ENCODE assay signal across 1 cellular context in the genomic region with DNA sequence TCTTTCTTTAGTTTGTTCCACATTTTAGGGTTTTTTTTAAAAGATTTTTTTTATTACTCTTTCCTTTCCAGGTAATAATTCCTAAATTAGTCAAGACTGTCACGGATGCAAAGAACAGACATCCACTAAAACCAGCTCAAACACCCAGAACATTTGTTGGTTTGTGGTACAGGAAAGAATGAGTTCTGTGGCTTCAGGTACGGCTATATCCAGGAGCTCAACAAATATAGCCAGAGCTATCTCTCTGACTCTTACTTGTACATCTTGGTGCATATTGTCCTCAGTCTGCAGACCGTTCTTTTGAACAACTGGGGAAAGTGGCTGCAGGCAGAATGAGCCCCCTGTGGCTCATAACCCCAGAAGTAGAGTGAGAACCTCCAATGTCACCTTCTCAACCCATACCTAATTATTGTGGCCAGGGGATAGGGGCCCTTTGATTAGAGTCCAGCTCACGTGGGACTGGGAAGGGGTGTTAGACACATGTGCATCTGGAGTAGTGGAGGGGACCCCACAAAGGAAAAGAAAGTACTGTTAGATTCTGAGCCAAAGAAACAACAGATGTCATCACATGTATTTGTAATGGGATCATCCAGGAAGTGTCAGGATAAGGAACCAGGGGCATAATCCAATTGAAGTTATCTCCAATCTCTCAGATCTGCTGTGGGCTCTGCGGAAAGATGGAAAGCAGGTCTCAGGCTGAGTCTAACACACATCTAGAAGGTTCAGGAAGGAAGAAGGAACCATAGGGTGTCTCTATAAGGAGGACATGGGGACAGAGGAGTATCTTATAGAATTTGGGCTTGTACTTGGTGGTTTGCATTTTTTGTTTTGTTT.
TF ChIP-seq lines count a peak whose summit lies in the region.

No MANE protein-coding gene starts in this region.

TF ChIP-seq in IMR-90, 13 proteins besides CTCF, POLR2A, EP300 and RAD21:
- no peak for TF ChIP-seq ELK1 (IDR thresholded peaks at IDR 0.05; ENCODE audit: borderline replicate concordance, low read depth, low read length)
- TF ChIP-seq MAFK (IDR thresholded peaks at IDR 0.05; ENCODE audit: low read depth, low read length) = no peak
- TF ChIP-seq RFX5 (IDR thresholded peaks at IDR 0.05; ENCODE audit: low read depth, low read length) = no peak
- TF ChIP-seq CEBPB (IDR thresholded peaks at IDR 0.05; ENCODE audit: low read depth, low read length) = no peak
- TF ChIP-seq NFE2L2 (IDR thresholded peaks at IDR 0.05; ENCODE audit: low read depth, low read length) = no peak
- TF ChIP-seq MXI1 (IDR thresholded peaks at IDR 0.05; ENCODE audit: borderline replicate concordance, low read depth, low read length) = no peak
- no peak for TF ChIP-seq RCOR1 (IDR thresholded peaks at IDR 0.05; ENCODE audit: insufficient replicate concordance, low read length)
- TF ChIP-seq CHD1 (IDR thresholded peaks at IDR 0.05; ENCODE audit: low read depth, low read length) = no peak
- no peak for TF ChIP-seq FOS (IDR thresholded peaks at IDR 0.05; ENCODE audit: low read depth, low read length)
- no peak for TF ChIP-seq SMC3 (IDR thresholded peaks at IDR 0.05; ENCODE audit: low read depth, low read length)
